26 cellular contexts compared by ENCODE assay signal in genomic region chr13:87792878-87793277, GRCh38.
"Had no signal": no experiment of that assay in that cellular context is flagged by ENCODE, and none has a peak within 500 bp of the region (broad histone marks: within the 10 kb centered on the region; RNA-seq: fewer than 3 reads in every experiment).

No MANE protein-coding gene starts in this region.

- H3K4me3 ChIP-seq: body of pancreas, suprapubic skin, tibial nerve had no signal

- H3K4me3 Mint-ChIP-seq: activated CD4-positive, alpha-beta memory T cell treated with anti-CD3 and anti-CD28 coated beads, Interleukin-2, amount 10 ng/mL, durations not matched to agents 7 days and 5 days; activated CD4-positive, alpha-beta T cell treated with anti-CD3 and anti-CD28 coated beads, Interleukin-2, amount 10 ng/mL, durations not matched to agents 24 days and 14 days; activated naive CD8-positive, alpha-beta T cell treated with anti-CD3 and anti-CD28 coated beads, Interleukin-2, amount 50 U/mL, for 24 hours; activated T-helper 1 cell treated with anti-CD3 and anti-CD28 coated beads, Interleukin-12 subunit alpha, Interleukin-12 subunit beta, Interleukin-2, Interleukin-4 antibody, amounts not matched to agents 30 ng/mL and 10 ng/mL and 1 ng/mL, durations not matched to agents 14 hours and 24 hours and 36 hours; dendritic cell treated with granulocyte-macrophage colony-stimulating factor and Interleukin-4, amounts not matched to agents 40 ng/mL and 50 ng/mL, for 4 days; memory B cell; nephron; stimulated activated effector memory CD8-positive, alpha-beta T cell treated with anti-CD3 and anti-CD28 coated beads, Interleukin-12 subunit alpha, Interleukin-12 subunit beta, amount 100 ng/mL, for 72 hours; stimulated activated naive CD8-positive, alpha-beta T cell treated with anti-CD3 and anti-CD28 coated beads, Interleukin-15, amount 100 ng/mL, for 72 hours; T-helper 1 cell treated with Interleukin-12 subunit alpha and Interleukin-12 subunit beta and Interleukin-4 antibody, amounts not matched to agents 30 μg/mL and 1 μg/mL, for 36 hours had no signal

- DNase-seq: activated CD4-positive, alpha-beta memory T cell treated with anti-CD3 and anti-CD28 coated beads, Interleukin-2, amount 10 ng/mL, durations not matched to agents 7 days and 5 days; activated CD4-positive, alpha-beta T cell treated with anti-CD3 and anti-CD28 coated beads, Interleukin-2, amount 10 ng/mL, durations not matched to agents 24 days and 14 days; activated gamma-delta T cell; activated naive CD4-positive, alpha-beta T cell treated with anti-CD3 and anti-CD28 coated beads, Interleukin-2, amount 50 U/mL, for 16 hours; activated naive CD8-positive, alpha-beta T cell treated with anti-CD3 and anti-CD28 coated beads, Interleukin-2, amount 50 U/mL, for 24 hours; body of pancreas; effector CD8-positive, alpha-beta T cell; foreskin melanocyte; hippocampal formation; left colon; occipital lobe; small intestine; stimulated activated CD4-positive, alpha-beta T cell treated with anti-CD3 and anti-CD28 coated beads, Interleukin-2, amount 100 ng/mL, for 24 hours; stimulated activated naive CD8-positive, alpha-beta T cell treated with anti-CD3 and anti-CD28 coated beads, Interleukin-15, amount 100 ng/mL, for 72 hours; T1000 had no signal

- H3K36me3 ChIP-seq: suprapubic skin, tibial nerve had no signal

- H3K9me3 ChIP-seq: body of pancreas, suprapubic skin had no signal

- H3K4me1 ChIP-seq: body of pancreas, suprapubic skin, tibial nerve had no signal

- H3K9me3 Mint-ChIP-seq: activated CD4-positive, alpha-beta T cell treated with anti-CD3 and anti-CD28 coated beads, Interleukin-2, amount 10 ng/mL, durations not matched to agents 24 days and 14 days; nephron had no signal

- H3K4me1 Mint-ChIP-seq: activated CD4-positive, alpha-beta memory T cell treated with anti-CD3 and anti-CD28 coated beads, Interleukin-2, amount 10 ng/mL, durations not matched to agents 7 days and 5 days; activated CD4-positive, alpha-beta T cell treated with anti-CD3 and anti-CD28 coated beads, Interleukin-2, amount 10 ng/mL, durations not matched to agents 24 days and 14 days; activated naive CD8-positive, alpha-beta T cell treated with anti-CD3 and anti-CD28 coated beads, Interleukin-2, amount 50 U/mL, for 24 hours; memory B cell; nephron; stimulated activated effector memory CD8-positive, alpha-beta T cell treated with anti-CD3 and anti-CD28 coated beads, Interleukin-12 subunit alpha, Interleukin-12 subunit beta, amount 100 ng/mL, for 72 hours; stimulated activated naive CD8-positive, alpha-beta T cell treated with anti-CD3 and anti-CD28 coated beads, Interleukin-15, amount 100 ng/mL, for 72 hours had no signal

- ATAC-seq: activated CD4-positive, CD25-positive, alpha-beta regulatory T cell treated with anti-CD3 and anti-CD28 coated beads, Interleukin-2, amount 50 U/mL, for 24 hours; activated naive CD8-positive, alpha-beta T cell treated with anti-CD3 and anti-CD28 coated beads, Interleukin-2, amount 50 U/mL, for 24 hours; body of pancreas; esophagus mucosa; left colon; sciatic nerve; stimulated activated effector memory CD8-positive, alpha-beta T cell treated with anti-CD3 and anti-CD28 coated beads, Interleukin-12 subunit alpha, Interleukin-12 subunit beta, amount 100 ng/mL, for 72 hours; stimulated activated naive CD8-positive, alpha-beta T cell treated with anti-CD3 and anti-CD28 coated beads, Interleukin-15, amount 100 ng/mL, for 72 hours had no signal

- H3K27me3 ChIP-seq: body of pancreas, suprapubic skin, tibial nerve had no signal

- H3K27ac ChIP-seq: body of pancreas, suprapubic skin, tibial nerve had no signal

- H3K36me3 Mint-ChIP-seq: memory B cell; stimulated activated effector memory CD8-positive, alpha-beta T cell treated with anti-CD3 and anti-CD28 coated beads, Interleukin-12 subunit alpha, Interleukin-12 subunit beta, amount 100 ng/mL, for 72 hours had no signal

- H3K27me3 Mint-ChIP-seq: activated CD4-positive, alpha-beta memory T cell treated with anti-CD3 and anti-CD28 coated beads, Interleukin-2, amount 10 ng/mL, durations not matched to agents 7 days and 5 days; activated CD4-positive, alpha-beta T cell treated with anti-CD3 and anti-CD28 coated beads, Interleukin-2, amount 10 ng/mL, durations not matched to agents 24 days and 14 days; activated naive CD8-positive, alpha-beta T cell treated with anti-CD3 and anti-CD28 coated beads, Interleukin-2, amount 50 U/mL, for 24 hours; dendritic cell treated with granulocyte-macrophage colony-stimulating factor and Interleukin-4, amounts not matched to agents 40 ng/mL and 50 ng/mL, for 4 days; memory B cell; stimulated activated naive CD8-positive, alpha-beta T cell treated with anti-CD3 and anti-CD28 coated beads, Interleukin-15, amount 100 ng/mL, for 72 hours had no signal

- H3K27ac Mint-ChIP-seq: activated CD4-positive, alpha-beta memory T cell treated with anti-CD3 and anti-CD28 coated beads, Interleukin-2, amount 10 ng/mL, durations not matched to agents 7 days and 5 days; activated CD4-positive, alpha-beta T cell treated with anti-CD3 and anti-CD28 coated beads, Interleukin-2, amount 10 ng/mL, durations not matched to agents 24 days and 14 days; activated naive CD8-positive, alpha-beta T cell treated with anti-CD3 and anti-CD28 coated beads, Interleukin-2, amount 50 U/mL, for 24 hours; activated T-helper 1 cell treated with anti-CD3 and anti-CD28 coated beads, Interleukin-12 subunit alpha, Interleukin-12 subunit beta, Interleukin-2, Interleukin-4 antibody, amounts not matched to agents 30 ng/mL and 10 ng/mL and 1 ng/mL, durations not matched to agents 14 hours and 24 hours and 36 hours; dendritic cell treated with granulocyte-macrophage colony-stimulating factor and Interleukin-4, amounts not matched to agents 40 ng/mL and 50 ng/mL, for 4 days; memory B cell; nephron; stimulated activated effector memory CD8-positive, alpha-beta T cell treated with anti-CD3 and anti-CD28 coated beads, Interleukin-12 subunit alpha, Interleukin-12 subunit beta, amount 100 ng/mL, for 72 hours; stimulated activated naive CD8-positive, alpha-beta T cell treated with anti-CD3 and anti-CD28 coated beads, Interleukin-15, amount 100 ng/mL, for 72 hours; T-helper 1 cell treated with Interleukin-12 subunit alpha and Interleukin-12 subunit beta and Interleukin-4 antibody, amounts not matched to agents 30 μg/mL and 1 μg/mL, for 36 hours had no signal
